In genomic region chr12:56645201-56645716, GRCh38 we compare ENCODE assay signal across 1 cellular context.
A peak's percentile ranks its signal among the peaks of the same experiment; 100 is the strongest.
TF ChIP-seq lines count a peak whose summit lies in the region.

No MANE protein-coding gene starts in this region.

TF ChIP-seq in K562, 482 proteins besides CTCF, POLR2A, EP300 and RAD21 (continued from another document and continues in another):
- TF ChIP-seq AFF4 (CRISPR knock-in tag; IDR thresholded peaks at IDR 0.05) (peak; percentile 73; the same call in 1 of the 2 replicates), ZBTB1 (CRISPR knock-in tag; IDR thresholded peaks at IDR 0.05; ENCODE audit: borderline replicate concordance, low read depth) (0 out of 2 replicates have a peak, but pooled peaks have one; percentile 73), RCOR1 (IDR thresholded peaks at IDR 0.05; ENCODE audit: borderline replicate concordance in 1 of 2, low read depth in 2 of 2, low read length in 2 of 2) (no peak), TAF7 (tag; IDR thresholded peaks at IDR 0.05) (no peak), DLX4 (CRISPR knock-in tag; IDR thresholded peaks at IDR 0.05) (no peak), ZNF143 (CRISPR knock-in tag; IDR thresholded peaks at IDR 0.05) (0 out of 2 replicates have a peak, but pooled peaks have one; percentile 16), ZNF609 (CRISPR knock-in tag; IDR thresholded peaks at IDR 0.05; ENCODE audit: borderline replicate concordance) (no peak), ZNF431 (CRISPR knock-in tag; IDR thresholded peaks at IDR 0.05) (peak; percentile 11; the same call in 1 of the 2 replicates), E2F6 (IDR thresholded peaks at IDR 0.05; ENCODE audit: borderline replicate concordance in 1 of 2, extremely low read depth in 1 of 2, insufficient read depth in 1 of 2, insufficient read length in 1 of 2, low read depth in 1 of 2, low read length in 1 of 2, poor library complexity in 1 of 2, severe bottlenecking in 1 of 2) (no peak), CREB5 (CRISPR knock-in tag; IDR thresholded peaks at IDR 0.05) (no peak), ILF3 (IDR thresholded peaks at IDR 0.05; ENCODE audit: borderline replicate concordance) (0 out of 2 replicates have a peak, but pooled peaks have one; percentile 36), CREM (IDR thresholded peaks at IDR 0.05; ENCODE audit: low read depth) (peak; percentile 80), TBL1XR1 (IDR thresholded peaks at IDR 0.05; ENCODE audit: low read length in 2 of 2) (no peak), ZNF197 (CRISPR knock-in tag; IDR thresholded peaks at IDR 0.05; ENCODE audit: low read depth) (no peak), SMC3 (conservative IDR thresholded peaks at IDR 0.05; ENCODE audit: insufficient read depth, low read depth, low read length) (no peak), MCM3 (IDR thresholded peaks at IDR 0.05) (no peak), CHD1 (IDR thresholded peaks at IDR 0.05; ENCODE audit: low read length) (peak; percentile 99), USF1 (CRISPR knock-in tag; IDR thresholded peaks at IDR 0.05) (no peak; the same call in 1 of the 2 replicates), E2F5 (CRISPR knock-in tag; IDR thresholded peaks at IDR 0.05) (no peak), HCFC1 (IDR thresholded peaks at IDR 0.05; ENCODE audit: low read depth, low read length) (no peak), NFE2 (IDR thresholded peaks at IDR 0.05; ENCODE audit: low read depth) (no peak), ZNF280A (IDR thresholded peaks at IDR 0.05; ENCODE audit: low read depth, partially characterized antibody) (no peak), AFF1 (IDR thresholded peaks at IDR 0.05; ENCODE audit: low read depth in 1 of 2, partially characterized antibody in 2 of 2) (peak in 1 of 2 experiments; percentile 24), RBM25 (IDR thresholded peaks at IDR 0.05; ENCODE audit: low read depth, low read length, severe bottlenecking) (no peak), CBX3 (IDR thresholded peaks at IDR 0.05; ENCODE audit: borderline replicate concordance in 1 of 2, low read length in 2 of 2) (0 out of 3 replicates have a peak, but pooled peaks of 1 of the 2 experiments have one; percentile 41), THRB (CRISPR knock-in tag; conservative IDR thresholded peaks at IDR 0.05) (no peak), HDAC1 (IDR thresholded peaks at IDR 0.05) (0 out of 4 replicates have a peak, but pooled peaks of 1 of the 2 experiments have one; percentile 45), ZNF449 (CRISPR knock-in tag; IDR thresholded peaks at IDR 0.05) (no peak), ZNF184 (CRISPR knock-in tag; IDR thresholded peaks at IDR 0.05) (no peak), POLR3G (IDR thresholded peaks at IDR 0.05; ENCODE audit: extremely low read depth, insufficient read length, insufficient replicate concordance) (no peak), NR3C1 (CRISPR knock-in tag; IDR thresholded peaks at IDR 0.05) (no peak), ARID2 (IDR thresholded peaks at IDR 0.05) (no peak), HEY1 (CRISPR knock-in tag; IDR thresholded peaks at IDR 0.05; ENCODE audit: borderline replicate concordance) (no peak)
